In the genomic region with DNA sequence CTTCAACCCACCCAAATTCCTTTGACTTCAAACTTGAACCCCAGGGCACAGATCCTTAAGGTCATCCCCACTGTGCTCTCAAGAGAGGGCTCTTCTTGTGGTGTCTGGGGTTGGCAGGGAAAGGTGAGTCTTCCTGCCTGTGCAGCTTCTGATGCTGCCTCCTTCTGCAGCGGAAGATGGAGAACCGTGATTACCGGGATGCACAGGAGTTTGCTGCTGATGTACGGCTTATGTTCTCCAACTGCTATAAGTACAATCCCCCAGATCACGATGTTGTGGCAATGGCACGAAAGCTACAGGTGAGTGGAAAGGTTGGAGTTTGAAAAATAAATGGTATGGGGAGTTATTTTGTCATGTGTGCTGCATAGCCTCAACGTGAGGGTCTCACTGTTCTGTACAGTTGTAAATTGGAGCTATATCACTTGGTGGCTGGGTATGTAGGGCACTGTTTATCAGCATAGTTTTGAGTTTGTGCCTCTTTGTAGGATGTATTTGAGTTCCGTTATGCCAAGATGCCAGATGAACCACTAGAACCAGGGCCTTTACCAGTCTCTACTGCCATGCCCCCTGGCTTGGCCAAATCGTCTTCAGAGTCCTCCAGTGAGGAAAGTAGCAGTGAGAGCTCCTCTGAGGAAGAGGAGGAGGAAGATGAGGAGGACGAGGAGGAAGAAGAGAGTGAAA, we compare ENCODE assay signal across 1 cellular context.
TF ChIP-seq lines count a peak whose summit lies in the region.

No MANE protein-coding gene starts in this region.

TF ChIP-seq in SK-N-SH, 30 proteins besides CTCF, POLR2A, EP300 and RAD21 (continued from another document):
- TF ChIP-seq ZBTB33 (IDR thresholded peaks at IDR 0.05; ENCODE audit: borderline replicate concordance, low read depth), result no peak
- no peak for TF ChIP-seq RCOR1 (IDR thresholded peaks at IDR 0.05; ENCODE audit: low read length)
